ENCODE assay signal across 8 cellular contexts in genomic region chr6:17706580-17707370, GRCh38. TPM values are rescaled to one million over a fixed set of nuclear protein-coding genes. Genes with fewer than 3 reads are reported as not detected.
A peak's percentile ranks its signal among the peaks of the same experiment; 100 is the strongest.
DNase-seq lines count a peak whose midpoint lies in the region; ATAC-seq, FAIRE-seq and TF ChIP-seq lines count a peak whose summit lies in the region.

Gene NUP153, minus strand, starts transcription at chr6:17706925. Its CDS starts 538 bp downstream, at chr6:17706387.

- peak within 1 kb of the TSS; percentile 82 for H3K4ac ChIP-seq in H1 (replicated peaks; ENCODE audit: insufficient read length, low read depth, low read length)

- peak within 1 kb of the TSS; percentile 95 to 99 (median 98) for H3K9ac ChIP-seq in H1 (replicated peaks in 1 of 4; ENCODE audit: extremely low read depth in 1 of 4, low read depth in 3 of 4, low read length in 3 of 4)

- H3K9me3 Mint-ChIP-seq in memory B cell: no peaks in the 10 kb centered on the region

- peak within 1 kb of the TSS; percentile 93 for H4K91ac ChIP-seq in H1 (replicated peaks; ENCODE audit: insufficient read length, low read length)

- no peak for TF ChIP-seq CTCF in H1 (IDR thresholded peaks at IDR 0.05; ENCODE audit: control extremely low read depth in 1 of 3, insufficient read depth in 1 of 3, low read depth in 1 of 3, low read length in 3 of 3)

- H3K27me3 Mint-ChIP-seq in memory B cell: no peaks in the 10 kb centered on the region

- H4K8ac ChIP-seq in H1 (ENCODE audit: extremely low read depth, insufficient read depth, low read length): peak within 1 kb of the TSS; percentile 98

- H2BK12ac ChIP-seq in H1 (ENCODE audit: low read depth, low read length): peak within 1 kb of the TSS; percentile 27; the same call in 1 of the 2 replicates

- H2BK15ac ChIP-seq in H1 (ENCODE audit: low read length): no peak within 1 kb of the TSS

- 2% methylated on average over 62 of the region's 69 CpGs; no CpG with 5 or more reads in 1 of the 2 experiments for WGBS in H1 (ENCODE audit: extremely low coverage in 1 of 2, insufficient coverage in 1 of 2, insufficient read length in 1 of 2, insufficient replicate concordance in 2 of 2, low coverage in 1 of 2, low lambda C conversion rate in 2 of 2, missing lambda C conversion rate in 1 of 2), 2 experiments

- peak in 1 of 2 experiments; percentile 78; a peak in 1 of 3 replicates for TF ChIP-seq EP300 in H1 (IDR thresholded peaks at IDR 0.05; ENCODE audit: borderline replicate concordance in 1 of 2, low read depth in 2 of 2, low read length in 2 of 2)

- peak; percentile 99 for FAIRE-seq in HTR-8/SVneo (lab: Jason Lieb, UNC)
- FAIRE-seq in H1 (lab: Jason Lieb, UNC): peak; percentile 88

- H3K4me2 ChIP-seq in H1 (ENCODE audit: insufficient read depth in 1 of 2, low read depth in 2 of 2, low read length in 2 of 2): peak within 1 kb of the TSS; percentile 51 to 67

- no peaks in the 10 kb centered on the region for H3K36me3 ChIP-seq in H1 (ENCODE audit: control insufficient read depth in 2 of 4, insufficient read depth in 4 of 4, low read length in 3 of 4)

- H3K4me3 Mint-ChIP-seq in memory B cell: peak within 1 kb of the TSS; percentile 88

- H4K5ac ChIP-seq in H1 (ENCODE audit: insufficient read length, low read depth, low read length): peak within 1 kb of the TSS; percentile 81

- no peak within 1 kb of the TSS for H3K14ac ChIP-seq in H1 (ENCODE audit: insufficient read length)

- H3K79me2 ChIP-seq in H1 (ENCODE audit: control insufficient read depth in 1 of 2, insufficient read depth in 2 of 2, low read length in 2 of 2): peaks cover 27 to 43% of the 10 kb centered on the region in 2 experiments

- H3K27ac Mint-ChIP-seq in memory B cell: peak within 1 kb of the TSS; percentile 94

- peak within 1 kb of the TSS; percentile 83 for H3K18ac ChIP-seq in H1 (ENCODE audit: extremely low read depth, low read length)

- peak; percentile 99 for DNase-seq in COLO829 (ENCODE audit: low spot score)
- peak; percentile 98 for DNase-seq in HTR-8/SVneo (ENCODE audit: insufficient read length, low spot score)
- peak; percentile 93 for DNase-seq in NOMO-1 treated with dmso at 0.1 percent for 144 hours (lab: John Stamatoyannopoulos, UW; ENCODE audit: unreplicated experiment)
- DNase-seq in activated CD8-positive, alpha-beta memory T cell treated with anti-CD3 and anti-CD28 coated beads for 48 hours (ENCODE audit: low read depth in 2 of 3, low spot score in 2 of 3): peak; percentile 98 to 100 (median 100)
- DNase-seq in H1 (ENCODE audit: low read depth in 1 of 2, low spot score in 2 of 2): peak; percentile 97 to 100
- DNase-seq in memory B cell (ENCODE audit: low spot score in 2 of 2): peak; percentile 100
- DNase-seq in stimulated activated CD8-positive, alpha-beta memory T cell treated with anti-CD3 and anti-CD28 coated beads, Interleukin-12 subunit alpha, Interleukin-12 subunit beta, amount 100 ng/mL, for 24 hours (ENCODE audit: extremely low read depth): peak; percentile 91

- no peaks in the 10 kb centered on the region for H3K9me3 ChIP-seq in H1 (ENCODE audit: insufficient read depth in 2 of 2, low read depth in 1 of 2, low read length in 1 of 2)

- TF ChIP-seq RAD21 in H1 (IDR thresholded peaks at IDR 0.05 in 1 of 2, conservative IDR thresholded peaks at IDR 0.05 in 1 of 2; ENCODE audit: low read depth in 2 of 2, low read length in 2 of 2): no peak; a peak in 1 of 4 replicates

- CTCF ChIA-PET in H1 (lab: Charles Lee; ENCODE audit: partially characterized antibody): interaction anchor here (0.8 to 2.4 kb wide), 5 partner anchors 11 to 97 kb away, joined by 3 to 8 read pairs (median 4); no protein-coding TSS in a partner anchor

- H2AFZ ChIP-seq in H1 (ENCODE audit: low read length): 0 out of 2 replicates have a peak within 1 kb of the TSS, but pooled peaks have one; percentile 47

- no peaks in the 10 kb centered on the region for H3K79me1 ChIP-seq in H1 (ENCODE audit: low read depth, low read length)

- peak; percentile 93 for TF ChIP-seq POLR2A in H1 (IDR thresholded peaks at IDR 0.05; ENCODE audit: control extremely low read depth in 1 of 2, low read depth in 2 of 2, low read length in 2 of 2)

- H3K27me3 ChIP-seq in H1 (replicated peaks in 1 of 4; ENCODE audit: control insufficient read depth in 3 of 4, extremely low read depth in 1 of 4, insufficient read depth in 3 of 4, low read length in 3 of 4): no peaks in the 10 kb centered on the region

- H3K23me2 ChIP-seq in H1 (ENCODE audit: low read depth, low read length): no peaks in the 10 kb centered on the region

- peaks cover 7 to 8% of the 10 kb centered on the region in 2 experiments for H4K20me1 ChIP-seq in H1 (replicated peaks in 1 of 2; ENCODE audit: control insufficient read depth in 1 of 2, insufficient read depth in 2 of 2, low read length in 2 of 2)

- peaks cover 0 to 6% (median 0%) of the 10 kb centered on the region in 4 experiments; a peak in 3 of 7 replicates for H3K4me1 ChIP-seq in H1 (replicated peaks in 1 of 4; ENCODE audit: control insufficient read depth in 3 of 4, insufficient read depth in 4 of 4, low read length in 3 of 4)

- ATAC-seq in GM21367 (IDR thresholded peaks at IDR 0.05; ENCODE audit: unreplicated experiment): peak; percentile 57
- ATAC-seq in memory B cell (ENCODE audit: low read depth): peak; percentile 63

- H2BK20ac ChIP-seq in H1 (ENCODE audit: low read length): no peak within 1 kb of the TSS

- H3K4me1 Mint-ChIP-seq in memory B cell: peaks cover 20% of the 10 kb centered on the region

- H2AK5ac ChIP-seq in H1 (ENCODE audit: low read depth, low read length): no peak within 1 kb of the TSS

- no peak within 1 kb of the TSS for H3K23ac ChIP-seq in H1 (ENCODE audit: insufficient read length)

- peak within 1 kb of the TSS; percentile 93 for H3K27ac ChIP-seq in H1 (ENCODE audit: low read depth, low read length)

- POLR2A ChIA-PET in H1 (lab: Charles Lee; ENCODE audit: partially characterized antibody): interaction anchor here (0.6 to 2.8 kb wide), 21 partner anchors 9 to 477 kb away, joined by 3 to 14 read pairs (median 4); partner anchors contain the start of genes FAM8A1 and KIF13A

- H3K4me3 ChIP-seq in H1 (ENCODE audit: extremely low read depth in 1 of 4, insufficient read depth in 2 of 4, low read depth in 3 of 4, low read length in 4 of 4): peak within 1 kb of the TSS; percentile 80 to 92 (median 89)

- H3K56ac ChIP-seq in H1 (replicated peaks; ENCODE audit: insufficient read length, low read depth, low read length): peak within 1 kb of the TSS; percentile 88

- H2BK5ac ChIP-seq in H1 (ENCODE audit: low read depth, low read length): peak within 1 kb of the TSS; percentile 94

- H2BK120ac ChIP-seq in H1 (replicated peaks; ENCODE audit: low read depth, low read length): peak within 1 kb of the TSS; percentile 18

- H3K36me3 Mint-ChIP-seq in memory B cell: peaks cover 2% of the 10 kb centered on the region

TF ChIP-seq in H1, 55 proteins besides CTCF, POLR2A, EP300 and RAD21 (continues in another document):
- TF ChIP-seq CBX5 (IDR thresholded peaks at IDR 0.05; ENCODE audit: low read depth, low read length): no peak
- no peak for TF ChIP-seq RXRA (IDR thresholded peaks at IDR 0.05; ENCODE audit: insufficient read depth, low read depth, low read length)
- TF ChIP-seq MAX (IDR thresholded peaks at IDR 0.05): peak; percentile 83
- peak in 1 of 2 experiments; percentile 93; a peak in 3 of 4 replicates for TF ChIP-seq SIN3A (conservative IDR thresholded peaks at IDR 0.05 in 1 of 2, IDR thresholded peaks at IDR 0.05 in 1 of 2; ENCODE audit: low read depth in 1 of 2, low read length in 2 of 2)

RNA-seq across cellular contexts. Expression of gene NUP153, which starts in this region (rescaled TPM):
- 84.8 and 86.8 TPM in 2 replicates for total RNA-seq in H1 (2021; fragmentation: NEBNext Ultra II Directional; extraction: Animal tissue kit (Norgen Biotek cat#: 25700))
- 28.0 and 47.0 TPM in 2 replicates for polyA plus RNA-seq in H1 (2011; rRNA removed)
- 31.8 TPM for polyA plus RNA-seq in H1 (2011; cell fraction: cytosol; rRNA removed)
- 37.0 TPM for polyA plus RNA-seq in H1 (2011; cell fraction: nucleus; rRNA removed)
- 34.7 to 45.5 TPM (median 40.1 TPM) in 4 replicates for polyA plus RNA-seq in H1 (2012, experiment 1 of 2)
- polyA plus RNA-seq in H1 (2012, experiment 2 of 2): 2.7 TPM
- 38.8 TPM for polyA plus RNA-seq in H1 (2013, experiment 1 of 2)
- polyA plus RNA-seq in H1 (2013, experiment 2 of 2): 37.9 TPM
- 74.9 and 108 TPM in 2 replicates for polyA minus RNA-seq in H1 (2011; rRNA and poly(A)+ RNA removed)
- 37.2 TPM for polyA minus RNA-seq in H1 (2011; cell fraction: cytosol; rRNA and poly(A)+ RNA removed)
- polyA minus RNA-seq in H1 (2011; cell fraction: nucleus; rRNA and poly(A)+ RNA removed): 59.9 TPM

Comparison
In these comparisons a context has a peak if more than half of its experiments do, and no peak if none do; other contexts are left out.
1. Peak in every context shown above with its lines: DNase-seq, ATAC-seq, H3K4me3 ChIP-seq and H3K27ac ChIP-seq.